9 cellular contexts compared by ENCODE assay signal in the genomic region with DNA sequence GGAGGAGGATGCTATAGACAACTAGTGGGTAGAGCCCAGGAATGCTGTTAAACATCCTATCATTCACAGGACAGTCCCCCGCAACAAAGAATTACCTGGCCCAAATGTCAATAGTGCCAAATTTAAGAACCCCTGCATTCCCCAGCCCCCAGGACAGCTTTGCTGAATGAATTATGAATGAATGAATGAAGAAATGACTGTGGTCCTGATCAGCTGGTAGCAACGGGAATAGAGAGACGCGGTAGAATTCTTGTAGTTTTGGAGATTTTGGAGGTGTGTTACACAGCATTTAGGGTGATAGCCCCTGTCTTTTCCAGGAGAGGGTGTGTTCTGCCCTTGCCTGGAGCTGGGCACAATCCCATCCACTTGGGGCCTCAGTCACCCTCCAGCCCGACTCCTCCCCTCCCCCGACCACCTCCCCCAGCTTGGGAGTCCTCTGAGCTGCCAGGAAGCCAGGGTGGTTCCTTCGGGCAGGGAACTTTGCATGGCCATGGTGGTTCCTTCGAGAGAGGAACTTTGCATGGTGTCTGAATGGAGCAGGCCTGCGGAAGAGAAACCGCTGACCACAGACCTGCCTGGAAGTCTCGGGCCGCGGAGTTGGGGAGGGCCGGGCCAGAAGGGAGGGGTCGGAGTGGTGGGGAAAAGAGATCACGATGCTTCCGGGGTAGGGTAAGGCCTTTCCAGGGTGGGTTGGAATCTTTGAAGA. TPM values are rescaled to one million over a fixed set of nuclear protein-coding genes. Genes with fewer than 3 reads are reported as not detected.
DNase-seq lines count a peak whose midpoint lies in the region; ATAC-seq and TF ChIP-seq lines count a peak whose summit lies in the region.
"Had no signal": no experiment of that assay in that cellular context is flagged by ENCODE, and none has a peak within 500 bp of the region (broad histone marks: within the 10 kb centered on the region; RNA-seq: fewer than 3 reads in every experiment).

No MANE protein-coding gene starts in this region.

- H3K27me3 Mint-ChIP-seq in activated CD4-positive, alpha-beta T cell treated with anti-CD3 and anti-CD28 coated beads, Interleukin-2, amount 10 ng/mL, durations not matched to agents 24 days and 14 days, result peaks cover 63% of the 10 kb centered on the region
- H3K27me3 Mint-ChIP-seq in activated naive CD8-positive, alpha-beta T cell, result peaks cover 44% of the 10 kb centered on the region

- no peak for ATAC-seq in thoracic aorta (ENCODE audit: insufficient number of reproducible peaks, low FRiP score, low read depth)
- ATAC-seq in HG02759 (IDR thresholded peaks at IDR 0.05; ENCODE audit: unreplicated experiment), result no peak

- peak overlapping the region in 1 of 2 donors; percentile 55 for H3K27ac ChIP-seq in thoracic aorta

- peaks cover 14% of the 10 kb centered on the region for H3K4me1 Mint-ChIP-seq in activated CD4-positive, alpha-beta T cell treated with anti-CD3 and anti-CD28 coated beads, Interleukin-2, amount 10 ng/mL, durations not matched to agents 24 days and 14 days
- peaks cover 17% of the 10 kb centered on the region for H3K4me1 Mint-ChIP-seq in activated naive CD8-positive, alpha-beta T cell (ENCODE audit: low read depth)

- no peaks in the 10 kb centered on the region for H3K9me3 ChIP-seq in thoracic aorta

- no peak for TF ChIP-seq CTCF in thoracic aorta (IDR thresholded peaks at IDR 0.05)

- H3K27ac Mint-ChIP-seq in activated CD4-positive, alpha-beta T cell treated with anti-CD3 and anti-CD28 coated beads, Interleukin-2, amount 10 ng/mL, durations not matched to agents 24 days and 14 days, result no peak overlapping the region
- H3K27ac Mint-ChIP-seq in activated naive CD8-positive, alpha-beta T cell, result no peak overlapping the region

- H3K36me3 ChIP-seq in thoracic aorta, result no peaks in the 10 kb centered on the region

- no peaks in the 10 kb centered on the region for H3K9me3 Mint-ChIP-seq in activated CD4-positive, alpha-beta T cell treated with anti-CD3 and anti-CD28 coated beads, Interleukin-2, amount 10 ng/mL, durations not matched to agents 24 days and 14 days
- no peaks in the 10 kb centered on the region for H3K9me3 Mint-ChIP-seq in activated naive CD8-positive, alpha-beta T cell (ENCODE audit: low read depth)

- peak overlapping the region; percentile 79 for H3K4me3 Mint-ChIP-seq in activated CD4-positive, alpha-beta T cell treated with anti-CD3 and anti-CD28 coated beads, Interleukin-2, amount 10 ng/mL, durations not matched to agents 24 days and 14 days
- peak overlapping the region; percentile 83 for H3K4me3 Mint-ChIP-seq in activated naive CD8-positive, alpha-beta T cell

- peak; percentile 64 for DNase-seq in activated CD4-positive, alpha-beta T cell treated with anti-CD3 and anti-CD28 coated beads, Interleukin-2, amount 10 ng/mL, durations not matched to agents 24 days and 14 days
- no peak for DNase-seq in activated CD4-positive, alpha-beta T cell treated with anti-CD3 and anti-CD28 coated beads, Interleukin-2, amount 50 U/mL, for 4 hours
- DNase-seq in left kidney (ENCODE audit: low read depth, low spot score) (peak; percentile 30), thoracic aorta (ENCODE audit: low spot score) (no peak), cerebellum (ENCODE audit: low spot score) (no peak), HCEC 1CT (no peak)

- H3K36me3 Mint-ChIP-seq in activated CD4-positive, alpha-beta T cell treated with anti-CD3 and anti-CD28 coated beads, Interleukin-2, amount 10 ng/mL, durations not matched to agents 24 days and 14 days (ENCODE audit: low read depth), result no peaks in the 10 kb centered on the region
- no peaks in the 10 kb centered on the region for H3K36me3 Mint-ChIP-seq in activated naive CD8-positive, alpha-beta T cell

- H3K4me3 ChIP-seq in thoracic aorta, result peak overlapping the region; percentile 70

- H3K27me3 ChIP-seq in thoracic aorta (replicated peaks; ENCODE audit: insufficient read depth), result peaks cover 6% of the 10 kb centered on the region

- intact Hi-C loops in activated CD4-positive, alpha-beta T cell treated with anti-CD3 and anti-CD28 coated beads, Interleukin-2, amount 10 ng/mL, durations not matched to agents 24 days and 14 days (cut with micrococcal nuclease), result no loop called here

- H3K4me1 ChIP-seq in thoracic aorta (ENCODE audit: control insufficient read depth in 1 of 2, low read depth in 2 of 2), result peaks cover 0 to 15% of the 10 kb centered on the region in 2 donors

RNA-seq across cellular contexts. Expression of a gene that starts 1.0 kb away (rescaled TPM):
- not detected in 2 replicates for total RNA-seq in activated CD4-positive, alpha-beta T cell treated with anti-CD3 and anti-CD28 coated beads, Interleukin-2, amount 10 ng/mL, durations not matched to agents 24 days and 14 days
- total RNA-seq in thoracic aorta (10 to 100 TPM; 29.0 to 38.1 TPM), cerebellum (2.6 TPM)
- total RNA-seq: NCI-H460 had no signal

RNA-seq across cellular contexts. Expression of a gene that starts 40.8 kb away (rescaled TPM):
- not detected in 2 replicates for total RNA-seq in activated CD4-positive, alpha-beta T cell treated with anti-CD3 and anti-CD28 coated beads, Interleukin-2, amount 10 ng/mL, durations not matched to agents 24 days and 14 days
- total RNA-seq in thoracic aorta, result 1 to 10 TPM; 2.7 to 6.4 TPM
- 4.8 TPM for total RNA-seq in cerebellum
- total RNA-seq: NCI-H460 had no signal

RNA-seq across cellular contexts. Expression of a gene that starts 58.5 kb away (rescaled TPM):
- total RNA-seq in activated CD4-positive, alpha-beta T cell treated with anti-CD3 and anti-CD28 coated beads, Interleukin-2, amount 10 ng/mL, durations not matched to agents 24 days and 14 days, result 48.9 and 49.8 TPM in 2 replicates
- total RNA-seq in thoracic aorta, result 10 to 100 TPM; 33.4 TPM
- total RNA-seq in cerebellum, result 21.9 TPM

Comparison
In these comparisons a context has a peak if more than half of its experiments do, and no peak if none do; other contexts are left out.
1. DNase-seq: peak in activated CD4-positive, alpha-beta T cell treated with anti-CD3 and anti-CD28 coated beads, Interleukin-2, amount 10 ng/mL, durations not matched to agents 24 days and 14 days (single experiment) and left kidney (single experiment); none in activated CD4-positive, alpha-beta T cell treated with anti-CD3 and anti-CD28 coated beads, Interleukin-2, amount 50 U/mL, for 4 hours (0 of 2), thoracic aorta (single experiment), cerebellum (single experiment) and HCEC 1CT (single experiment).